ENCODE assay signal across 23 cellular contexts in genomic region chr15:61613729-61614128, GRCh38.
DNase-seq lines count a peak whose midpoint lies in the region; ATAC-seq, FAIRE-seq and TF ChIP-seq lines count a peak whose summit lies in the region.
"Had no signal": no experiment of that assay in that cellular context is flagged by ENCODE, and none has a peak within 500 bp of the region (broad histone marks: within the 10 kb centered on the region; RNA-seq: fewer than 3 reads in every experiment).

No MANE protein-coding gene starts in this region.

- no peak for FAIRE-seq in RCC 7860 (lab: Jason Lieb, UNC)
- FAIRE-seq: GM19239, K562 had no signal

- no peak for TF ChIP-seq CTCF in brain microvascular endothelial cell (IDR thresholded peaks at IDR 0.05; ENCODE audit: low read depth, low read length, missing control alignments)
- no peak for TF ChIP-seq CTCF in fibroblast of villous mesenchyme (IDR thresholded peaks at IDR 0.05; ENCODE audit: insufficient read depth, low read depth, low read length)
- no peak for TF ChIP-seq CTCF in testis (IDR thresholded peaks at IDR 0.05)

- ATAC-seq in HG03354 (IDR thresholded peaks at IDR 0.05; ENCODE audit: poor library complexity, severe bottlenecking, unreplicated experiment), result no peak
- ATAC-seq: K562 had no signal

- no peak for TF ChIP-seq POLR2A in testis (IDR thresholded peaks at IDR 0.05)

- H3K4me3 ChIP-seq in brain microvascular endothelial cell (ENCODE audit: low read depth, low read length) (no peak overlapping the region), fibroblast of villous mesenchyme (ENCODE audit: low read depth, low read length) (no peak overlapping the region), testis (no peak overlapping the region)
- H3K4me3 ChIP-seq: K562, Peyer's patch, SK-N-MC had no signal

- H3K27ac ChIP-seq in brain microvascular endothelial cell, result no peak overlapping the region
- no peak overlapping the region for H3K27ac ChIP-seq in testis
- H3K27ac ChIP-seq: C4-2B, Peyer's patch, SK-N-MC had no signal

- no peaks in the 10 kb centered on the region for H3K9me3 ChIP-seq in testis

- H3K4me1 ChIP-seq in testis, result no peaks in the 10 kb centered on the region
- H3K4me1 ChIP-seq: Peyer's patch had no signal

- H3K27me3 ChIP-seq in brain microvascular endothelial cell (replicated peaks), result no peaks in the 10 kb centered on the region
- no peaks in the 10 kb centered on the region for H3K27me3 ChIP-seq in testis
- H3K27me3 ChIP-seq: Peyer's patch had no signal

- H3K36me3 ChIP-seq in brain microvascular endothelial cell (replicated peaks) (no peaks in the 10 kb centered on the region), testis (ENCODE audit: low read depth, missing control alignments) (no peaks in the 10 kb centered on the region)
- H3K36me3 ChIP-seq: Peyer's patch had no signal

- intact Hi-C loops in testis (cut with DNase I; ENCODE audit: low total_unique reads), result no loop called here

- DNase-seq in HT1080 (ENCODE audit: low read depth) (peak; percentile 31), brain microvascular endothelial cell (peak; percentile 8), fibroblast of villous mesenchyme (ENCODE audit: low read depth) (peak; percentile 13), testis (no peak), RCC 7860 (ENCODE audit: low spot score) (no peak)
- DNase-seq in stimulated activated CD4-positive, alpha-beta T cell treated with anti-CD3 and anti-CD28 coated beads, Interleukin-4, amount 100 ng/mL, for 1 hour, result no peak
- DNase-seq: ACHN; AML-193; DND-41; GDM1; GOT3; NCI-H1105; NCI-H1694; NCI-H2081 treated with DMSO at 0.1 percent for 48 hours; NCI-H748 treated with DMSO at 0.1 percent for 48 hours; NK-92 treated with Interleukin-12 subunit alpha and Interleukin-12 subunit beta, amount 100 ng/mL, for 24 hours; Peyer's patch; SHP77 had no signal

- in situ Hi-C loops in brain microvascular endothelial cell (cut with HindIII; ENCODE audit: low pct_ligation_motif_present, low sequenced_read_pairs), result no loop called here

Comparison
In these comparisons a context has a peak if more than half of its experiments do, and no peak if none do; other contexts are left out.
1. DNase-seq: peak in HT1080 (single experiment), brain microvascular endothelial cell (single experiment) and fibroblast of villous mesenchyme (single experiment); none in testis (single experiment), RCC 7860 (single experiment) and stimulated activated CD4-positive, alpha-beta T cell treated with anti-CD3 and anti-CD28 coated beads, Interleukin-4, amount 100 ng/mL, for 1 hour (single experiment).